In the genomic region with DNA sequence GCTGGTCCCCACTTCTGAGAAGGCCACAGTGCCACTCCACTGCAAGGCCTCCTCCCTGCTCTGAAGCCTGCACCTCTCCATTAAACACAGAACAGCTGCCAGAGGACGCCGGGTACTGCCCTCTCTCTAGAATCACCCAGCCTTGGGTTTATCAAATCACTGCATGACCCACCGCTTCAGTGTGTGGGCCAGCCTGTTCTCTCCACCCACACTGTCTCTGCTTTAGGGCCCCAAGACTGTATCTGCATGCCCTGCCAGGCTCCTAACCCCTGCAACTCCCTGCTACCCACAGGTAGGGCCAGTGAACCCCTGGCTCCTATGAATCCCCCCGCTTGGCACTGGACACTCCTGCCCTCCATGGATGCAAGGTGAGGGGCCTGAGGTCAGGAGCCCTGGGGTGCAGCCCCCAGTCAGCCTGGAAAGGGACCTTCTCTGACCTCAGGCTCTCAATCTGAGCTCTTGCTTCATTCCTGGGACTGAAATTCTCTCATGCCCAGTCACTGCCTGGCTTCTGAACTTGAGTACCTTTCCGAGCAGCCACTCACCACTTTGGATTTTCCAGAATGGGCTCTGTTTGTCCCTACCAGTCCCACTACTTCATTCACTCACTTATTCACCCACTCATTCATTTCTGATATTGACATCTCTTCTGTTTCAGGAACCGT, we compare ENCODE assay signal across 12 cellular contexts.
A peak's percentile ranks its signal among the peaks of the same experiment; 100 is the strongest.
DNase-seq lines count a peak whose midpoint lies in the region; ATAC-seq and TF ChIP-seq lines count a peak whose summit lies in the region.
"Had no signal": no experiment of that assay in that cellular context is flagged by ENCODE, and none has a peak within 500 bp of the region (broad histone marks: within the 10 kb centered on the region; RNA-seq: fewer than 3 reads in every experiment).

No MANE protein-coding gene starts in this region.

- H4K20me1 ChIP-seq in GM23248 (ENCODE audit: insufficient read depth) (no peaks in the 10 kb centered on the region), mammary epithelial cell (ENCODE audit: insufficient read depth, low read length) (no peaks in the 10 kb centered on the region), smooth muscle cell (ENCODE audit: low read depth) (no peaks in the 10 kb centered on the region)

- intact Hi-C loops in mammary epithelial cell (cut with micrococcal nuclease) (no loop called here), left ventricle myocardium superior (cut with micrococcal nuclease) (no loop called here)

- BruUV-seq in mammary epithelial cell (replicated peaks; lab: Mats Ljungman, UMichigan): no TSS peak

- H3K4me1 ChIP-seq in GM23248 (ENCODE audit: insufficient read depth) (peaks cover 38% of the 10 kb centered on the region), mammary epithelial cell (ENCODE audit: insufficient read depth, low read length) (no peaks in the 10 kb centered on the region), smooth muscle cell (ENCODE audit: low read depth) (no peaks in the 10 kb centered on the region)

- H3K27me3 ChIP-seq in GM23248 (replicated peaks; ENCODE audit: insufficient read depth): no peaks in the 10 kb centered on the region
- no peaks in the 10 kb centered on the region for H3K27me3 ChIP-seq in mammary epithelial cell (ENCODE audit: insufficient read depth, low read length)
- no peaks in the 10 kb centered on the region for H3K27me3 ChIP-seq in smooth muscle cell (ENCODE audit: low read depth)

- DNase-seq in GM23248 (peak; percentile 90), mammary epithelial cell (no peak), left ventricle myocardium superior (no peak), smooth muscle cell (lab: John Stamatoyannopoulos, UW; ENCODE audit: unreplicated experiment) (no peak), H4 (ENCODE audit: low spot score) (no peak), RPMI8226 (no peak), NCI-H510A (lab: John Stamatoyannopoulos, UW) (no peak)
- DNase-seq: COR-L47, MV-4-11, NCI-H2227 treated with DMSO at 0.1 percent for 48 hours had no signal

- H3K27ac ChIP-seq in GM23248 (peak overlapping the region; percentile 91), mammary epithelial cell (ENCODE audit: insufficient read depth, low read depth, low read length) (no peak overlapping the region), smooth muscle cell (ENCODE audit: low read depth) (peak overlapping the region; percentile 75)

- TF ChIP-seq CTCF in mammary epithelial cell (conservative IDR thresholded peaks at IDR 0.05 in 1 of 2, IDR thresholded peaks at IDR 0.05 in 1 of 2; ENCODE audit: extremely low read depth in 1 of 2, insufficient read depth in 1 of 2, low read depth in 1 of 2, low read length in 2 of 2): no peak
- TF ChIP-seq CTCF in smooth muscle cell (IDR thresholded peaks at IDR 0.05; ENCODE audit: borderline replicate concordance, insufficient read depth, poor library complexity, severe bottlenecking): no peak

- ATAC-seq in left ventricle myocardium superior (peak; percentile 44), GM18511 (IDR thresholded peaks at IDR 0.05; ENCODE audit: unreplicated experiment) (no peak)

- peak overlapping the region; percentile 22; the same call in 1 of the 2 replicates for H3K4me3 ChIP-seq in GM23248
- H3K4me3 ChIP-seq in mammary epithelial cell (replicated peaks in 1 of 3; ENCODE audit: insufficient read depth in 1 of 3, low read depth in 2 of 3, low read length in 3 of 3): no peak overlapping the region
- no peak overlapping the region for H3K4me3 ChIP-seq in smooth muscle cell
- H3K4me3 ChIP-seq: dorsolateral prefrontal cortex had no signal

- peak overlapping the region; percentile 69 for H3K4me2 ChIP-seq in GM23248 (ENCODE audit: unreplicated experiment)
- H3K4me2 ChIP-seq in mammary epithelial cell (ENCODE audit: insufficient read depth, low read depth, low read length): no peak overlapping the region
- peak overlapping the region; percentile 50 for H3K4me2 ChIP-seq in smooth muscle cell

- H3K79me2 ChIP-seq in GM23248 (ENCODE audit: insufficient read depth) (no peaks in the 10 kb centered on the region), mammary epithelial cell (ENCODE audit: insufficient read depth, low read length) (no peaks in the 10 kb centered on the region), smooth muscle cell (ENCODE audit: low read depth) (no peaks in the 10 kb centered on the region)

- H3K9me3 ChIP-seq in GM23248 (ENCODE audit: low read depth) (no peaks in the 10 kb centered on the region), mammary epithelial cell (replicated peaks; ENCODE audit: insufficient read depth, low read length) (no peaks in the 10 kb centered on the region), smooth muscle cell (replicated peaks; ENCODE audit: low read depth) (no peaks in the 10 kb centered on the region)

- in situ Hi-C loops in GM23248 (cut with MboI) (no loop called here), mammary epithelial cell (cut with MboI; ENCODE audit: low sequenced_read_pairs in 2 of 2) (no loop called here)

- CTCF ChIA-PET in mammary epithelial cell (lab: Charles Lee; ENCODE audit: low non-redundant PET): no interaction called here

- H3F3A ChIP-seq in GM23248 (ENCODE audit: insufficient read depth): peaks cover 34% of the 10 kb centered on the region
- H3F3A ChIP-seq in smooth muscle cell (ENCODE audit: low read depth): no peaks in the 10 kb centered on the region

- H3K9me2 ChIP-seq in GM23248 (ENCODE audit: insufficient read depth): no peaks in the 10 kb centered on the region; the same call in 1 of the 2 replicates

- peak overlapping the region; percentile 72 for H2AFZ ChIP-seq in GM23248
- peak overlapping the region; percentile 52 for H2AFZ ChIP-seq in mammary epithelial cell (ENCODE audit: low read depth, low read length)
- H2AFZ ChIP-seq in smooth muscle cell (ENCODE audit: low read depth): peak overlapping the region; percentile 66

- H3K9ac ChIP-seq in GM23248: peak overlapping the region; percentile 68
- H3K9ac ChIP-seq in mammary epithelial cell (ENCODE audit: insufficient read depth, low read length): no peak overlapping the region
- no peak overlapping the region for H3K9ac ChIP-seq in smooth muscle cell (ENCODE audit: low read depth)

- no peaks in the 10 kb centered on the region for H3K36me3 ChIP-seq in GM23248 (ENCODE audit: low read depth)
- H3K36me3 ChIP-seq in mammary epithelial cell (ENCODE audit: insufficient read depth, low read length): no peaks in the 10 kb centered on the region
- no peaks in the 10 kb centered on the region for H3K36me3 ChIP-seq in smooth muscle cell (ENCODE audit: low read depth)

- dilution Hi-C loops in mammary epithelial cell (cut with HindIII; ENCODE audit: low sequenced_read_pairs): no loop called here

- 35 to 43% methylated on average over 6 of the region's 6 CpGs for WGBS in GM23248 (ENCODE audit: low coverage in 1 of 2, low lambda C conversion rate in 2 of 2, missing lambda C conversion rate in 2 of 2), 2 experiments
- 91% methylated on average over 4 of the region's 6 CpGs for WGBS in mammary epithelial cell (ENCODE audit: low coverage, missing lambda C conversion rate)
- WGBS in smooth muscle cell (ENCODE audit: low lambda C conversion rate): 64% methylated on average over 6 of the region's 6 CpGs
